In genomic region chr22:31253949-31254348, GRCh38 we compare ENCODE assay signal across 12 cellular contexts. TPM values are rescaled to one million over a fixed set of nuclear protein-coding genes. Genes with fewer than 3 reads are reported as not detected.
DNase-seq lines count a peak whose midpoint lies in the region; ATAC-seq, FAIRE-seq and TF ChIP-seq lines count a peak whose summit lies in the region.
"Had no signal": no experiment of that assay in that cellular context is flagged by ENCODE, and none has a peak within 500 bp of the region (broad histone marks: within the 10 kb centered on the region; RNA-seq: fewer than 3 reads in every experiment).

No MANE protein-coding gene starts in this region.

- H2BK5ac ChIP-seq in IMR-90 (ENCODE audit: low read depth, low read length, poor library complexity, severe bottlenecking), result no peak overlapping the region

- POLR2A ChIA-PET in IMR-90 (lab: Charles Lee; ENCODE audit: unreplicated experiment) (no interaction called here), GM12878 (lab: Charles Lee) (interaction anchor here (0.6 to 0.9 kb wide), 2 partner anchors 22 to 1062 kb away, joined by 3 read pairs; no protein-coding TSS in a partner anchor)

- TF ChIP-seq POLR2A in IMR-90 (IDR thresholded peaks at IDR 0.05; ENCODE audit: low read depth, low read length), result no peak
- no peak for TF ChIP-seq POLR2A in GM12878 (IDR thresholded peaks at IDR 0.05; ENCODE audit: low read depth, low read length)

- intact Hi-C loops in IMR-90 (cut with micrococcal nuclease), result no loop called here
- intact Hi-C loops in GM12878 (cut with micrococcal nuclease; ENCODE audit: unreplicated experiment), result no loop called here
- intact Hi-C loops in kidney (cut with DNase I), result no loop called here

- H3K27ac ChIP-seq in IMR-90 (ENCODE audit: insufficient read depth, low read length), result no peak overlapping the region
- peak overlapping the region; percentile 38; the same call in 1 of the 2 replicates for H3K27ac ChIP-seq in GM12878 (ENCODE audit: control insufficient read depth, insufficient read depth)
- peak overlapping the region in 1 of 2 donors; percentile 16 for H3K27ac ChIP-seq in kidney (ENCODE audit: low read depth in 2 of 2, low read length in 2 of 2)
- H3K27ac ChIP-seq in small intestine (ENCODE audit: low read depth in 1 of 2, low read length in 1 of 2), result peak overlapping the region in 1 of 2 donors; percentile 32

- H3K9me1 ChIP-seq in IMR-90 (ENCODE audit: insufficient read depth, low read length), result peaks cover 32% of the 10 kb centered on the region

- H2BK20ac ChIP-seq in IMR-90 (ENCODE audit: low read depth, low read length), result no peak overlapping the region

- no peak for TF ChIP-seq EP300 in GM12878 (IDR thresholded peaks at IDR 0.05; ENCODE audit: borderline replicate concordance in 1 of 2, control insufficient read depth in 1 of 2, low read depth in 2 of 2, low read length in 2 of 2)

- H3K56ac ChIP-seq in IMR-90 (ENCODE audit: extremely low read depth, insufficient read depth, low read length), result no peak overlapping the region

- H3K4me1 ChIP-seq in IMR-90 (ENCODE audit: control insufficient read depth, insufficient read depth, low read length) (peaks cover 17% of the 10 kb centered on the region), GM12878 (ENCODE audit: control insufficient read depth, insufficient read depth, low read length) (peaks cover 7% of the 10 kb centered on the region), kidney (ENCODE audit: control insufficient read depth in 1 of 2, insufficient read depth in 1 of 2, low read depth in 1 of 2, low read length in 2 of 2) (peaks cover 14 to 26% of the 10 kb centered on the region in 2 donors), small intestine (ENCODE audit: control insufficient read depth in 2 of 2, insufficient read depth in 1 of 2, low read depth in 1 of 2, low read length in 1 of 2) (peaks cover 13% of the 10 kb centered on the region in 2 donors)

- H3K4me2 ChIP-seq in IMR-90 (ENCODE audit: low read depth, low read length), result no peak overlapping the region
- H3K4me2 ChIP-seq in GM12878 (ENCODE audit: control insufficient read depth, insufficient read depth), result no peak overlapping the region

- H2AFZ ChIP-seq in IMR-90 (replicated peaks; ENCODE audit: low read length, poor library complexity) (no peak overlapping the region), GM12878 (ENCODE audit: control insufficient read depth, low read depth, low read length) (no peak overlapping the region)

- BruUV-seq in IMR-90 (replicated peaks; lab: Mats Ljungman, UMichigan), result no TSS peak
- BruUV-seq in GM12878 (replicated peaks; lab: Mats Ljungman, UMichigan), result no TSS peak

- no peak overlapping the region for H3K4me3 ChIP-seq in IMR-90 (ENCODE audit: insufficient read depth, low read depth, low read length)
- no peak overlapping the region for H3K4me3 ChIP-seq in GM12878
- H3K4me3 ChIP-seq in kidney (ENCODE audit: low read length in 2 of 2), result no peak overlapping the region
- H3K4me3 ChIP-seq in small intestine (ENCODE audit: low read depth in 1 of 2, low read length in 2 of 2), result no peak overlapping the region

- SMC1A ChIA-PET in GM12878 (lab: Charles Lee; ENCODE audit: uncharacterized antibody, unreplicated experiment), result interaction anchor here (0.7 to 2.4 kb wide), 4 partner anchors 14 to 24 kb away, joined by 3 to 7 read pairs (median 5); no protein-coding TSS in a partner anchor

- TF ChIP-seq RAD21 in IMR-90 (IDR thresholded peaks at IDR 0.05; ENCODE audit: low read length) (no peak), GM12878 (IDR thresholded peaks at IDR 0.05; ENCODE audit: insufficient read depth, low read depth, low read length) (no peak)

- no peak overlapping the region for H3K14ac ChIP-seq in IMR-90 (replicated peaks; ENCODE audit: low read depth, low read length)

- in situ Hi-C loops in IMR-90 (cut with MboI; ENCODE audit: low sequenced_read_pairs), result no loop called here
- in situ Hi-C loops in GM12878 (cut with MboI), result no loop called here

- CTCF ChIA-PET in IMR-90 (lab: Yijun Ruan, JAX) (interaction anchor here (1.0 kb wide), 1 partner anchor 19 kb away, joined by 3 read pairs; no protein-coding TSS in a partner anchor), GM12878 (lab: Yijun Ruan, JAX) (interaction anchor here (0.7 to 4.0 kb wide), 4 partner anchors 17 to 238 kb away, joined by 3 to 34 read pairs (median 16); partner anchors contain the start of gene LIMK2)

- RAD21 ChIA-PET in GM12878 (lab: Charles Lee; ENCODE audit: unreplicated experiment), result interaction anchor here (0.9 to 1.5 kb wide), 5 partner anchors 12 to 42 kb away, joined by 3 to 5 read pairs (median 3); partner anchors contain the start of gene LIMK2

- WGBS in IMR-90 (ENCODE audit: extremely low coverage in 2 of 2, insufficient read length in 1 of 2), 2 experiments, result 90% methylated on average over 3 of the region's 4 CpGs; no CpG with 5 or more reads in 1 of the 2 experiments
- 95% methylated on average over 4 of the region's 4 CpGs for WGBS in GM12878 (ENCODE audit: insufficient coverage, insufficient replicate concordance, low lambda C conversion rate, missing lambda C conversion rate)
- WGBS in small intestine, 3 donors, result 14 to 54% (median 40%) methylated on average over 4 of the region's 4 CpGs

- H4K5ac ChIP-seq in IMR-90 (ENCODE audit: low read depth, low read length), result no peak overlapping the region

- dilution Hi-C loops in IMR-90 (cut with HindIII; ENCODE audit: low sequenced_read_pairs, unreplicated experiment), result no loop called here

- H2BK15ac ChIP-seq in IMR-90 (ENCODE audit: low read depth, low read length), result no peak overlapping the region

- H3K4ac ChIP-seq in IMR-90 (ENCODE audit: low read depth, low read length), result no peak overlapping the region

- ATAC-seq in IMR-90 (ENCODE audit: low read depth) (no peak), GM12878 (no peak), GM21381 (IDR thresholded peaks at IDR 0.05; ENCODE audit: unreplicated experiment) (no peak), GM21528 (IDR thresholded peaks at IDR 0.05; ENCODE audit: low FRiP score, unreplicated experiment) (no peak)
- ATAC-seq: natural killer cell treated with Interleukin-12 subunit alpha and Interleukin-12 subunit beta and Interleukin-15 and Interleukin-18, amount 100 ng/mL, for 72 hours had no signal

- no peak overlapping the region for H2BK120ac ChIP-seq in IMR-90 (ENCODE audit: low read depth, low read length)

- no peak for DNase-seq in IMR-90
- DNase-seq in GM12878 (ENCODE audit: low read depth, low spot score), result no peak
- no peak for DNase-seq in kidney
- peak; percentile 89 for DNase-seq in small intestine
- no peak for DNase-seq in DMS79 (lab: John Stamatoyannopoulos, UW)
- DNase-seq in cerebellar nuclear complex (lab: John Stamatoyannopoulos, UW), result no peak
- DNase-seq: NCI-H2227 treated with DMSO at 0.1 percent for 48 hours, SW 1271 had no signal

- no peak overlapping the region for H2AK5ac ChIP-seq in IMR-90 (ENCODE audit: low read depth, low read length)

- H3K27me3 ChIP-seq in IMR-90 (ENCODE audit: control insufficient read depth, insufficient read depth, low read length), result no peaks in the 10 kb centered on the region
- H3K27me3 ChIP-seq in GM12878 (replicated peaks in 1 of 2; ENCODE audit: control insufficient read depth in 2 of 2, insufficient read depth in 2 of 2, low read length in 1 of 2), result no peaks in the 10 kb centered on the region
- no peaks in the 10 kb centered on the region for H3K27me3 ChIP-seq in small intestine (ENCODE audit: control insufficient read depth in 2 of 2, insufficient read depth in 2 of 2, low read length in 2 of 2)

- peaks cover 35 to 76% of the 10 kb centered on the region in 2 experiments for H3K79me1 ChIP-seq in IMR-90 (ENCODE audit: low read depth in 1 of 2, low read length in 2 of 2)

- H3K9me3 ChIP-seq in IMR-90 (ENCODE audit: control insufficient read depth, insufficient read depth, low read length) (no peaks in the 10 kb centered on the region), GM12878 (replicated peaks; ENCODE audit: control insufficient read depth, insufficient read depth, low read length) (no peaks in the 10 kb centered on the region), kidney (ENCODE audit: control insufficient read depth in 1 of 2, low read length in 2 of 2) (no peaks in the 10 kb centered on the region), small intestine (ENCODE audit: control insufficient read depth, low read depth) (no peaks in the 10 kb centered on the region)

- H3K36me3 ChIP-seq in IMR-90 (ENCODE audit: control insufficient read depth, insufficient read depth, low read length) (peaks cover 7% of the 10 kb centered on the region), GM12878 (ENCODE audit: control insufficient read depth in 2 of 2, insufficient read depth in 2 of 2, low read length in 1 of 2) (peaks cover 8 to 17% of the 10 kb centered on the region in 2 experiments; a peak in 3 of 4 replicates), kidney (ENCODE audit: control insufficient read depth in 1 of 2, insufficient read depth in 2 of 2, low read length in 2 of 2) (peaks cover 2% of the 10 kb centered on the region in 2 donors), small intestine (ENCODE audit: control insufficient read depth in 2 of 2, insufficient read depth in 2 of 2, low read length in 2 of 2) (peaks cover 1 to 7% of the 10 kb centered on the region in 2 donors)

- no peak overlapping the region for H3K23ac ChIP-seq in IMR-90 (ENCODE audit: low read depth, low read length)

- peak overlapping the region; percentile 60 for H2AK9ac ChIP-seq in IMR-90 (replicated peaks; ENCODE audit: low read depth, low read length, poor library complexity)

- H3K79me2 ChIP-seq in GM12878 (ENCODE audit: control insufficient read depth, insufficient read depth, low read length), result peaks cover 1% of the 10 kb centered on the region; the same call in 1 of the 2 replicates

- no peak overlapping the region for H4K8ac ChIP-seq in IMR-90 (ENCODE audit: low read depth in 2 of 2, low read length in 2 of 2)

- H4K20me1 ChIP-seq in IMR-90 (ENCODE audit: insufficient read depth, low read length), result no peaks in the 10 kb centered on the region; the same call in 1 of the 2 replicates
- H4K20me1 ChIP-seq in GM12878 (ENCODE audit: control insufficient read depth, insufficient read depth), result no peaks in the 10 kb centered on the region

- no peak for FAIRE-seq in GM12878 (lab: Jason Lieb, UNC)
- no peak for FAIRE-seq in kidney (lab: Jason Lieb, UNC)
- FAIRE-seq in small intestine (lab: Jason Lieb, UNC), result no peak
- FAIRE-seq: H54 had no signal

- H3K18ac ChIP-seq in IMR-90 (ENCODE audit: low read depth, low read length), result no peak overlapping the region; the same call in 1 of the 2 replicates

- H4K91ac ChIP-seq in IMR-90 (ENCODE audit: insufficient read depth, low read depth, low read length), result no peak overlapping the region

- H3K9ac ChIP-seq in IMR-90 (ENCODE audit: low read depth, low read length), result no peak overlapping the region
- no peak overlapping the region; the same call in 1 of the 2 replicates for H3K9ac ChIP-seq in GM12878 (ENCODE audit: control insufficient read depth, insufficient read depth, low read length)
- no peak overlapping the region for H3K9ac ChIP-seq in kidney (ENCODE audit: low read length in 2 of 2)

- TF ChIP-seq CTCF in IMR-90 (conservative IDR thresholded peaks at IDR 0.05; ENCODE audit: low read depth, low read length) (no peak), GM12878 (IDR thresholded peaks at IDR 0.05 in 2 of 3, conservative IDR thresholded peaks at IDR 0.05 in 1 of 3; ENCODE audit: control insufficient read depth in 2 of 3, extremely low read depth in 1 of 3, insufficient read depth in 1 of 3, low read depth in 3 of 3, low read length in 3 of 3) (no peak), kidney (IDR thresholded peaks at IDR 0.05; ENCODE audit: borderline replicate concordance, extremely low read depth, insufficient read depth) (peak; percentile 22)

RNA-seq across cellular contexts. Expression of gene PIK3IP1, which starts 38.3 kb away (rescaled TPM):
- 12.9 and 13.3 TPM in 2 replicates for total RNA-seq in IMR-90 (2012; rRNA removed)
- polyA plus RNA-seq in IMR-90 (2012; rRNA removed), result 16.8 and 17.6 TPM in 2 replicates
- polyA plus RNA-seq in IMR-90 (2012; cell fraction: cytosol; rRNA removed), result 15.1 and 28.9 TPM in 2 replicates
- 18.3 and 21.2 TPM in 2 replicates for polyA plus RNA-seq in IMR-90 (2012; cell fraction: nucleus; rRNA removed; ENCODE audit: low replicate concordance)
- total RNA-seq in GM12878 (2013; cell fraction: nucleolus; rRNA removed), result 20.7 and 25.3 TPM in 2 replicates
- 3.4 and 3.6 TPM in 2 replicates for total RNA-seq in GM12878 (2014; rRNA removed)
- total RNA-seq in GM12878 (2014; rRNA removed; fragmentation: Illumina TruSeq; extraction: Trizol), result 2.3 and 2.6 TPM in 2 replicates
- 3.8 and 4.1 TPM in 2 replicates for total RNA-seq in GM12878 (2021)
- 4.0 TPM for polyA plus RNA-seq in GM12878 (2011; ENCODE audit: low read depth)
- polyA plus RNA-seq in GM12878 (2011; rRNA removed), result 5.6 and 6.5 TPM in 2 replicates
- polyA plus RNA-seq in GM12878 (2011; cell fraction: cytosol; rRNA removed), result 5.9 and 6.6 TPM in 2 replicates
- 7.6 and 10.6 TPM in 2 replicates for polyA plus RNA-seq in GM12878 (2011; cell fraction: nucleus; rRNA removed)
- polyA plus RNA-seq in GM12878 (2012), result 6.1 and 8.8 TPM in 2 replicates
- 1.2 and 2.4 TPM in 2 replicates for polyA plus RNA-seq in GM12878 (2014; fragmentation: Illumina TruSeq; extraction: Trizol)
- under 1 TPM; 0.77 to 0.80 TPM for polyA plus RNA-seq in GM12878 (2014; fragmentation: Nextera tagmentation; extraction: Ambion mirVana)
- polyA plus RNA-seq in GM12878 (2014; rRNA removed), result 2.4 and 2.9 TPM in 2 replicates
- polyA plus RNA-seq in GM12878 (2016; fragmentation: Nextera tagmentation; extraction: Ambion mirVana), result 1 to 10 TPM; 3.0 to 3.1 TPM
- 4.2 and 7.3 TPM in 2 replicates for polyA minus RNA-seq in GM12878 (2011; rRNA and poly(A)+ RNA removed)
- polyA minus RNA-seq in GM12878 (2011; cell fraction: cytosol; rRNA and poly(A)+ RNA removed), result 2.0 and 2.4 TPM in 2 replicates
- 6.4 and 8.6 TPM in 2 replicates for polyA minus RNA-seq in GM12878 (2011; cell fraction: nucleus; rRNA and poly(A)+ RNA removed)
- total RNA-seq in kidney, result 42.7 TPM
- 21.4 TPM for polyA plus RNA-seq in kidney (ENCODE audit: insufficient read depth, low read depth, low replicate concordance)
- 10 to 100 TPM in 1 of 3 donors, 1 to 10 TPM in 2; 3.1 to 16.4 (median 5.7) TPM for polyA plus RNA-seq in small intestine

RNA-seq across cellular contexts. Expression of gene LIMK2, which starts 41.9 kb away (rescaled TPM):
- total RNA-seq in IMR-90 (2012; rRNA removed), result 25.0 and 31.9 TPM in 2 replicates
- 14.0 and 14.5 TPM in 2 replicates for polyA plus RNA-seq in IMR-90 (2012; rRNA removed)
- polyA plus RNA-seq in IMR-90 (2012; cell fraction: cytosol; rRNA removed), result 7.5 and 8.9 TPM in 2 replicates
- polyA plus RNA-seq in IMR-90 (2012; cell fraction: nucleus; rRNA removed; ENCODE audit: low replicate concordance), result 24.8 and 31.3 TPM in 2 replicates
- total RNA-seq in GM12878 (2013; cell fraction: nucleolus; rRNA removed), result 97.5 and 99.4 TPM in 2 replicates
- 32.3 and 34.9 TPM in 2 replicates for total RNA-seq in GM12878 (2014; rRNA removed)
- 21.1 and 23.7 TPM in 2 replicates for total RNA-seq in GM12878 (2014; rRNA removed; fragmentation: Illumina TruSeq; extraction: Trizol)
- total RNA-seq in GM12878 (2021), result 33.5 and 40.4 TPM in 2 replicates
- 8.4 TPM for polyA plus RNA-seq in GM12878 (2011; ENCODE audit: low read depth)
- 8.1 and 12.1 TPM in 2 replicates for polyA plus RNA-seq in GM12878 (2011; rRNA removed)
- 13.1 and 15.4 TPM in 2 replicates for polyA plus RNA-seq in GM12878 (2011; cell fraction: cytosol; rRNA removed)
- 26.8 and 55.4 TPM in 2 replicates for polyA plus RNA-seq in GM12878 (2011; cell fraction: nucleus; rRNA removed)
- 13.0 and 13.5 TPM in 2 replicates for polyA plus RNA-seq in GM12878 (2012)
- 20.6 and 29.8 TPM in 2 replicates for polyA plus RNA-seq in GM12878 (2014; fragmentation: Illumina TruSeq; extraction: Trizol)
- 1 to 10 TPM; 2.9 to 5.0 TPM for polyA plus RNA-seq in GM12878 (2014; fragmentation: Nextera tagmentation; extraction: Ambion mirVana)
- 23.3 and 24.2 TPM in 2 replicates for polyA plus RNA-seq in GM12878 (2014; rRNA removed)
- polyA plus RNA-seq in GM12878 (2016; fragmentation: Nextera tagmentation; extraction: Ambion mirVana), result 10 to 100 TPM; 31.2 to 32.2 TPM
- 17.8 and 24.2 TPM in 2 replicates for polyA minus RNA-seq in GM12878 (2011; rRNA and poly(A)+ RNA removed)
- polyA minus RNA-seq in GM12878 (2011; cell fraction: cytosol; rRNA and poly(A)+ RNA removed), result 4.1 and 5.8 TPM in 2 replicates
- polyA minus RNA-seq in GM12878 (2011; cell fraction: nucleus; rRNA and poly(A)+ RNA removed), result 17.0 and 28.4 TPM in 2 replicates
- total RNA-seq in kidney, result 48.2 TPM
- polyA plus RNA-seq in kidney (ENCODE audit: insufficient read depth, low read depth, low replicate concordance), result 20.3 TPM
- 10 to 100 TPM; 15.7 to 37.1 (median 21.1) TPM for polyA plus RNA-seq in small intestine
